In the genomic region with DNA sequence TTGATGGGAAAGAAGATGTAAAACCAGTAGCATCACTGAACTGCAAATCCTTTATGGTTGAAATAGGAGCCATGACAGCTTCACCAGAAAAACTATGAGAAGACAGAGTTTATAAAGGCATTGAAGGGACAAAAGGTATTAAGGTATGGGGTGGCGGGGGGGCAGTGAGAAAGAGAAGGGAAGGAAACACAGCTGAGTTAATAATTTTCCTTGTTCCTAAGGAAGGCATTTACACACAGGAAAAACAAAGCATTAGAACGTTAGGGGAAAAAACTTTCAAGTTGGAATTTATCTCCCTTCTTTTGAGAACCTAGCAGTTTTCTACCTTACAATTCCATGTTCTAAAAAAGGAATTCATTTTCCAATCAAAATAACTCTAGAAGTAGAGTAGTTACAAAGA, we compare ENCODE assay signal across 24 cellular contexts. TPM values are rescaled to one million over a fixed set of nuclear protein-coding genes. Genes with fewer than 3 reads are reported as not detected.
DNase-seq lines count a peak whose midpoint lies in the region; ATAC-seq and TF ChIP-seq lines count a peak whose summit lies in the region.
"Had no signal": no experiment of that assay in that cellular context is flagged by ENCODE, and none has a peak within 500 bp of the region (broad histone marks: within the 10 kb centered on the region; RNA-seq: fewer than 3 reads in every experiment).

No MANE protein-coding gene starts in this region.

- H3K27me3 Mint-ChIP-seq in Calu3 (ENCODE audit: unreplicated experiment) (no peaks in the 10 kb centered on the region), endothelial cell (ENCODE audit: unreplicated experiment) (peaks cover 11% of the 10 kb centered on the region)
- H3K27me3 Mint-ChIP-seq: activated CD4-positive, alpha-beta memory T cell treated with anti-CD3 and anti-CD28 coated beads, Interleukin-2, amount 10 ng/mL, durations not matched to agents 7 days and 5 days; activated naive CD8-positive, alpha-beta T cell treated with anti-CD3 and anti-CD28 coated beads, Interleukin-2, amount 50 U/mL, for 24 hours; naive thymus-derived CD8-positive, alpha-beta T cell had no signal

- no peaks in the 10 kb centered on the region for H3K9me2 ChIP-seq in OCI-LY1 (ENCODE audit: low read depth, low read length)

- CTCF ChIA-PET in Calu3 (lab: Charles Lee), result interaction anchor here (0.7 kb wide), 1 partner anchor 63 kb away, joined by 6 read pairs; no protein-coding TSS in a partner anchor

- no peak for TF ChIP-seq CTCF in Calu3 (IDR thresholded peaks at IDR 0.05; ENCODE audit: unreplicated experiment)
- TF ChIP-seq CTCF in OCI-LY1 (IDR thresholded peaks at IDR 0.05; ENCODE audit: low read length), result no peak
- no peak for TF ChIP-seq CTCF in endothelial cell (IDR thresholded peaks at IDR 0.05; ENCODE audit: unreplicated experiment)
- no peak for TF ChIP-seq CTCF in neutrophil (IDR thresholded peaks at IDR 0.05)
- TF ChIP-seq CTCF in GM10266 (IDR thresholded peaks at IDR 0.05; ENCODE audit: control insufficient read depth, insufficient read depth, low read depth, missing control alignments), result no peak

- H3K9me3 ChIP-seq in OCI-LY1 (ENCODE audit: low read length), result no peaks in the 10 kb centered on the region
- no peaks in the 10 kb centered on the region for H3K9me3 ChIP-seq in neutrophil
- H3K9me3 ChIP-seq: HAP-1 had no signal

- peaks cover 82% of the 10 kb centered on the region for H3K36me3 Mint-ChIP-seq in Calu3 (ENCODE audit: insufficient read depth, unreplicated experiment)
- H3K36me3 Mint-ChIP-seq in endothelial cell (ENCODE audit: low read depth, unreplicated experiment), result peaks cover 18% of the 10 kb centered on the region

- H3K9me3 Mint-ChIP-seq in Calu3 (ENCODE audit: low read depth, unreplicated experiment), result no peaks in the 10 kb centered on the region
- no peaks in the 10 kb centered on the region for H3K9me3 Mint-ChIP-seq in endothelial cell (ENCODE audit: unreplicated experiment)
- H3K9me3 Mint-ChIP-seq: activated CD4-positive, alpha-beta memory T cell treated with anti-CD3 and anti-CD28 coated beads, Interleukin-2, amount 10 ng/mL, durations not matched to agents 7 days and 5 days; activated naive CD8-positive, alpha-beta T cell treated with anti-CD3 and anti-CD28 coated beads, Interleukin-2, amount 50 U/mL, for 24 hours; activated T-helper 1 cell treated with anti-CD3 and anti-CD28 coated beads, Interleukin-12 subunit alpha, Interleukin-12 subunit beta, Interleukin-2, Interleukin-4 antibody, amounts not matched to agents 30 ng/mL and 10 ng/mL and 1 ng/mL, durations not matched to agents 14 hours and 24 hours and 36 hours; naive thymus-derived CD8-positive, alpha-beta T cell had no signal

- H3K27ac ChIP-seq in OCI-LY1 (ENCODE audit: low read depth, low read length, poor library complexity, severe bottlenecking), result peak overlapping the region; percentile 2
- H3K27ac ChIP-seq in neutrophil, result peak overlapping the region; percentile 51
- H3K27ac ChIP-seq: epithelial cell of prostate, skin epidermis had no signal

- no peaks in the 10 kb centered on the region for H3K27me3 ChIP-seq in OCI-LY1 (ENCODE audit: insufficient read depth, low read length)
- H3K27me3 ChIP-seq in neutrophil, result no peaks in the 10 kb centered on the region

- H3K4me3 Mint-ChIP-seq in Calu3 (ENCODE audit: low read depth, unreplicated experiment) (peak overlapping the region; percentile 83), endothelial cell (ENCODE audit: unreplicated experiment) (no peak overlapping the region)
- H3K4me3 Mint-ChIP-seq: activated CD4-positive, alpha-beta memory T cell treated with anti-CD3 and anti-CD28 coated beads, Interleukin-2, amount 10 ng/mL, durations not matched to agents 7 days and 5 days; activated naive CD8-positive, alpha-beta T cell treated with anti-CD3 and anti-CD28 coated beads, Interleukin-2, amount 50 U/mL, for 24 hours; activated T-helper 1 cell treated with anti-CD3 and anti-CD28 coated beads, Interleukin-12 subunit alpha, Interleukin-12 subunit beta, Interleukin-2, Interleukin-4 antibody, amounts not matched to agents 30 ng/mL and 10 ng/mL and 1 ng/mL, durations not matched to agents 14 hours and 24 hours and 36 hours had no signal

- no TSS peak for BruUV-seq in Calu3 (replicated peaks; lab: Mats Ljungman, UMichigan)

- H2AFZ ChIP-seq in OCI-LY1 (ENCODE audit: low read length), result no peak overlapping the region

- no peak for ATAC-seq in GM19463 (IDR thresholded peaks at IDR 0.05; ENCODE audit: unreplicated experiment)
- ATAC-seq: activated naive CD8-positive, alpha-beta T cell treated with anti-CD3 and anti-CD28 coated beads, Interleukin-2, amount 50 U/mL, for 24 hours; left cardiac atrium; naive thymus-derived CD8-positive, alpha-beta T cell had no signal

- H3K36me3 ChIP-seq in OCI-LY1 (ENCODE audit: insufficient read depth, low read length) (peaks cover 33% of the 10 kb centered on the region), neutrophil (no peaks in the 10 kb centered on the region)

- H3K4me1 ChIP-seq in OCI-LY1 (ENCODE audit: insufficient read depth, low read length, severe bottlenecking) (peaks cover 36% of the 10 kb centered on the region), neutrophil (ENCODE audit: control insufficient read depth in 1 of 2, insufficient read depth in 1 of 2, low read depth in 1 of 2, low read length in 1 of 2) (peaks cover 50 to 55% of the 10 kb centered on the region in 2 experiments)

- H3K4me2 ChIP-seq in OCI-LY1 (ENCODE audit: low read length), result no peak overlapping the region

- H4K20me1 ChIP-seq in OCI-LY1 (ENCODE audit: insufficient read depth, low read length), result no peaks in the 10 kb centered on the region

- no peaks in the 10 kb centered on the region for H3F3A ChIP-seq in OCI-LY1 (ENCODE audit: insufficient read depth, low read length)

- H3K79me2 ChIP-seq in OCI-LY1 (ENCODE audit: insufficient read depth, low read length), result peaks cover 86% of the 10 kb centered on the region

- no peak overlapping the region for H3K4me3 ChIP-seq in OCI-LY1 (ENCODE audit: low read depth, low read length, poor library complexity, severe bottlenecking)
- no peak overlapping the region for H3K4me3 ChIP-seq in neutrophil (ENCODE audit: low read depth in 1 of 2, low read length in 1 of 2)
- H3K4me3 ChIP-seq: HAP-1, skin epidermis had no signal

- H3K4me1 Mint-ChIP-seq in Calu3 (ENCODE audit: low read depth, unreplicated experiment), result peaks cover 34% of the 10 kb centered on the region
- H3K4me1 Mint-ChIP-seq in endothelial cell (ENCODE audit: unreplicated experiment), result peaks cover 44% of the 10 kb centered on the region

- peak overlapping the region; percentile 72 for H3K27ac Mint-ChIP-seq in Calu3 (ENCODE audit: unreplicated experiment)
- H3K27ac Mint-ChIP-seq in endothelial cell (ENCODE audit: unreplicated experiment), result peak overlapping the region; percentile 98
- H3K27ac Mint-ChIP-seq: activated CD4-positive, alpha-beta memory T cell treated with anti-CD3 and anti-CD28 coated beads, Interleukin-2, amount 10 ng/mL, durations not matched to agents 7 days and 5 days; activated T-helper 1 cell treated with anti-CD3 and anti-CD28 coated beads, Interleukin-12 subunit alpha, Interleukin-12 subunit beta, Interleukin-2, Interleukin-4 antibody, amounts not matched to agents 30 ng/mL and 10 ng/mL and 1 ng/mL, durations not matched to agents 14 hours and 24 hours and 36 hours had no signal

- DNase-seq in Calu3, result no peak
- DNase-seq in endothelial cell (ENCODE audit: low spot score), result no peak
- DNase-seq in C1 segment of cervical spinal cord (lab: John Stamatoyannopoulos, UW), result no peak
- no peak for DNase-seq in GM10266 (ENCODE audit: extremely low spot score)
- DNase-seq: activated CD4-positive, alpha-beta memory T cell treated with anti-CD3 and anti-CD28 coated beads, Interleukin-2, amount 10 ng/mL, durations not matched to agents 7 days and 5 days; activated naive CD8-positive, alpha-beta T cell treated with anti-CD3 and anti-CD28 coated beads, Interleukin-2, amount 50 U/mL, for 24 hours; COR-L47; foreskin fibroblast; KG1; left cardiac atrium; naive thymus-derived CD8-positive, alpha-beta T cell; NCI-H187; NCI-H2227 treated with DMSO at 0.1 percent for 48 hours; NCI-H774; SHP77 treated with DMSO at 0.1 percent for 48 hours; stimulated activated naive CD4-positive, alpha-beta T cell; T-helper 1 cell had no signal

- intact Hi-C loops in Calu3 (cut with micrococcal nuclease; ENCODE audit: unreplicated experiment), result loop anchor here (5.0 kb wide), 1 partner anchor 35 kb away; no protein-coding TSS in a partner anchor

- H3K9ac ChIP-seq in OCI-LY1 (ENCODE audit: low read length), result no peak overlapping the region

RNA-seq across cellular contexts. Expression of a gene that starts 4.4 kb away (rescaled TPM):
- total RNA-seq in Calu3 (2022) (181 and 183 TPM in 2 replicates), endothelial cell (ENCODE audit: unreplicated experiment) (91.8 TPM)
